Comparison of ENCODE assay signal across 18 cellular contexts in genomic region chr11:75301131-75301530, GRCh38. TPM values are rescaled to one million over a fixed set of nuclear protein-coding genes. Genes with fewer than 3 reads are reported as not detected.
A peak's percentile ranks its signal among the peaks of the same experiment; 100 is the strongest.
DNase-seq lines count a peak whose midpoint lies in the region; ATAC-seq and TF ChIP-seq lines count a peak whose summit lies in the region.
"Had no signal": no experiment of that assay in that cellular context is flagged by ENCODE, and none has a peak within 500 bp of the region (broad histone marks: within the 10 kb centered on the region; RNA-seq: fewer than 3 reads in every experiment).

No MANE protein-coding gene starts in this region.

- DNase-seq in activated naive CD8-positive, alpha-beta T cell treated with anti-CD3 and anti-CD28 coated beads, Interleukin-2, amount 50 U/mL, for 24 hours = no peak
- DNase-seq in cerebellum (ENCODE audit: low spot score) (peak; percentile 54), lung (ENCODE audit: low spot score) (peak; percentile 53), transverse colon (peak; percentile 55), ovary (no peak), osteoblast (ENCODE audit: insufficient read length, low spot score, missing footprints) (no peak), glutamatergic neuron (no peak)
- DNase-seq: ACHN; activated naive CD4-positive, alpha-beta T cell treated with anti-CD3 and anti-CD28 coated beads for 36 hours; CD4-positive, alpha-beta memory T cell; effector CD8-positive, alpha-beta T cell; H9; NCI-H2107; T-helper 9 cell; trophoblast cell had no signal

- intact Hi-C loops in transverse colon (cut with DNase I; ENCODE audit: low total_unique reads) (no loop called here), ovary (cut with DNase I) (no loop called here)

- no peak overlapping the region for H3K4me3 Mint-ChIP-seq in activated naive CD8-positive, alpha-beta T cell
- H3K4me3 Mint-ChIP-seq in activated naive CD8-positive, alpha-beta T cell treated with anti-CD3 and anti-CD28 coated beads, Interleukin-2, amount 50 U/mL, for 24 hours = no peak overlapping the region
- H3K4me3 Mint-ChIP-seq in glutamatergic neuron (ENCODE audit: unreplicated experiment) = no peak overlapping the region
- H3K4me3 Mint-ChIP-seq: activated naive CD4-positive, alpha-beta T cell treated with anti-CD3 and anti-CD28 coated beads for 36 hours; brain; CD4-positive, alpha-beta memory T cell; H9; memory B cell had no signal

- no peak overlapping the region for H3K4me2 ChIP-seq in osteoblast (ENCODE audit: insufficient read depth, low read length)

- peaks cover 9% of the 10 kb centered on the region for H3K36me3 Mint-ChIP-seq in activated naive CD8-positive, alpha-beta T cell
- peaks cover 3% of the 10 kb centered on the region for H3K36me3 Mint-ChIP-seq in activated naive CD8-positive, alpha-beta T cell treated with anti-CD3 and anti-CD28 coated beads, Interleukin-2, amount 50 U/mL, for 24 hours (ENCODE audit: low read depth)
- H3K36me3 Mint-ChIP-seq in glutamatergic neuron (ENCODE audit: unreplicated experiment) = no peaks in the 10 kb centered on the region

- H4K20me1 ChIP-seq in osteoblast (ENCODE audit: insufficient read depth, low read length) = no peaks in the 10 kb centered on the region

- H3K4me3 ChIP-seq in lung (no peak overlapping the region), transverse colon (no peak overlapping the region), ovary (no peak overlapping the region), osteoblast (ENCODE audit: insufficient read depth, low read length) (no peak overlapping the region)

- no peaks in the 10 kb centered on the region for H3K79me2 ChIP-seq in osteoblast (ENCODE audit: insufficient read depth, low read length)

- WGBS in lung, 2 donors = 46 to 81% methylated on average over 5 of the region's 5 CpGs
- 42 to 50% methylated on average over 1 to 5 of the region's 5 CpGs for WGBS in transverse colon (ENCODE audit: low coverage in 1 of 2), 2 donors
- WGBS in ovary, 3 donors = 75 to 80% (median 76%) methylated on average over 5 of the region's 5 CpGs

- in situ Hi-C loops in transverse colon (cut with MboI; ENCODE audit: low pct_ligation_motif_present in 1 of 4, low pct_unique_long_range_greater_than_20kb in 1 of 4, low sequenced_read_pairs in 3 of 4) = no loop called here

- peaks cover 31% of the 10 kb centered on the region for H3K4me1 Mint-ChIP-seq in activated naive CD8-positive, alpha-beta T cell (ENCODE audit: low read depth)
- H3K4me1 Mint-ChIP-seq in activated naive CD8-positive, alpha-beta T cell treated with anti-CD3 and anti-CD28 coated beads, Interleukin-2, amount 50 U/mL, for 24 hours = peaks cover 6% of the 10 kb centered on the region
- peaks cover 8% of the 10 kb centered on the region for H3K4me1 Mint-ChIP-seq in glutamatergic neuron (ENCODE audit: low read depth, unreplicated experiment)

- no peaks in the 10 kb centered on the region for H3K27me3 Mint-ChIP-seq in activated naive CD8-positive, alpha-beta T cell
- no peaks in the 10 kb centered on the region for H3K27me3 Mint-ChIP-seq in activated naive CD8-positive, alpha-beta T cell treated with anti-CD3 and anti-CD28 coated beads, Interleukin-2, amount 50 U/mL, for 24 hours
- no peaks in the 10 kb centered on the region for H3K27me3 Mint-ChIP-seq in glutamatergic neuron (ENCODE audit: unreplicated experiment)
- H3K27me3 Mint-ChIP-seq: CD4-positive, alpha-beta memory T cell had no signal

- TF ChIP-seq POLR2A in transverse colon (IDR thresholded peaks at IDR 0.05) = no peak
- TF ChIP-seq POLR2A in ovary (IDR thresholded peaks at IDR 0.05) = no peak

- no peaks in the 10 kb centered on the region for H3K9me3 Mint-ChIP-seq in activated naive CD8-positive, alpha-beta T cell (ENCODE audit: low read depth)
- H3K9me3 Mint-ChIP-seq in activated naive CD8-positive, alpha-beta T cell treated with anti-CD3 and anti-CD28 coated beads, Interleukin-2, amount 50 U/mL, for 24 hours = no peaks in the 10 kb centered on the region
- peaks cover 3% of the 10 kb centered on the region for H3K9me3 Mint-ChIP-seq in glutamatergic neuron (ENCODE audit: unreplicated experiment)
- H3K9me3 Mint-ChIP-seq: activated naive CD4-positive, alpha-beta T cell treated with anti-CD3 and anti-CD28 coated beads for 36 hours; CD4-positive, alpha-beta memory T cell; H9; memory B cell had no signal

- H3K27ac ChIP-seq in lung (ENCODE audit: low read depth in 1 of 2, low read length in 1 of 2) = peak overlapping the region in 1 of 2 donors; percentile 50
- peak overlapping the region; percentile 72 to 80 (median 76) for H3K27ac ChIP-seq in transverse colon
- H3K27ac ChIP-seq in ovary = no peak overlapping the region
- H3K27ac ChIP-seq in osteoblast (ENCODE audit: low read depth, low read length) = no peak overlapping the region

- H3K27me3 ChIP-seq in lung (ENCODE audit: control insufficient read depth, insufficient read depth) (no peaks in the 10 kb centered on the region), transverse colon (no peaks in the 10 kb centered on the region), ovary (no peaks in the 10 kb centered on the region), osteoblast (ENCODE audit: insufficient read depth, low read length) (no peaks in the 10 kb centered on the region)

- no peaks in the 10 kb centered on the region for H3K9me3 ChIP-seq in lung (ENCODE audit: control insufficient read depth in 2 of 2, insufficient read depth in 1 of 2, low read length in 1 of 2)
- H3K9me3 ChIP-seq in transverse colon = no peaks in the 10 kb centered on the region
- no peaks in the 10 kb centered on the region for H3K9me3 ChIP-seq in ovary
- no peaks in the 10 kb centered on the region for H3K9me3 ChIP-seq in osteoblast (ENCODE audit: low read depth, low read length)

- peak overlapping the region; percentile 50 for H3K27ac Mint-ChIP-seq in activated naive CD8-positive, alpha-beta T cell
- H3K27ac Mint-ChIP-seq in activated naive CD8-positive, alpha-beta T cell treated with anti-CD3 and anti-CD28 coated beads, Interleukin-2, amount 50 U/mL, for 24 hours = no peak overlapping the region
- H3K27ac Mint-ChIP-seq in glutamatergic neuron (ENCODE audit: unreplicated experiment) = no peak overlapping the region
- H3K27ac Mint-ChIP-seq: activated naive CD4-positive, alpha-beta T cell treated with anti-CD3 and anti-CD28 coated beads for 36 hours; memory B cell had no signal

- H2AFZ ChIP-seq in osteoblast (ENCODE audit: low read length) = no peak overlapping the region

- no peak for TF ChIP-seq EP300 in transverse colon (IDR thresholded peaks at IDR 0.05; ENCODE audit: low read depth)
- no peak for TF ChIP-seq EP300 in ovary (IDR thresholded peaks at IDR 0.05)

- TF ChIP-seq CTCF in lung (IDR thresholded peaks at IDR 0.05; ENCODE audit: control extremely low read depth, extremely low read depth) (no peak), transverse colon (IDR thresholded peaks at IDR 0.05) (peak in 1 of 5 experiments; percentile 11), ovary (IDR thresholded peaks at IDR 0.05) (no peak), osteoblast (IDR thresholded peaks at IDR 0.05; ENCODE audit: extremely low read depth, low read depth, low read length) (no peak), glutamatergic neuron (IDR thresholded peaks at IDR 0.05; ENCODE audit: partially characterized antibody, unreplicated experiment) (no peak)

- no peak for ATAC-seq in activated naive CD8-positive, alpha-beta T cell treated with anti-CD3 and anti-CD28 coated beads, Interleukin-2, amount 50 U/mL, for 24 hours
- ATAC-seq in lung (ENCODE audit: insufficient read depth, low FRiP score) = peak; percentile 9

- peaks cover 0 to 9% of the 10 kb centered on the region in 2 donors for H3K36me3 ChIP-seq in lung (ENCODE audit: control insufficient read depth in 2 of 2, insufficient read depth in 2 of 2, low read length in 2 of 2)
- no peaks in the 10 kb centered on the region for H3K36me3 ChIP-seq in transverse colon
- H3K36me3 ChIP-seq in ovary = no peaks in the 10 kb centered on the region
- no peaks in the 10 kb centered on the region for H3K36me3 ChIP-seq in osteoblast (ENCODE audit: insufficient read depth, low read length)

- peaks cover 0 to 17% of the 10 kb centered on the region in 2 donors for H3K4me1 ChIP-seq in lung (ENCODE audit: control insufficient read depth in 2 of 2, insufficient read depth in 2 of 2, low read length in 2 of 2)
- peaks cover 10 to 21% (median 15%) of the 10 kb centered on the region in 4 donors for H3K4me1 ChIP-seq in transverse colon
- no peaks in the 10 kb centered on the region for H3K4me1 ChIP-seq in ovary (ENCODE audit: insufficient read depth)
- H3K4me1 ChIP-seq in osteoblast (ENCODE audit: insufficient read depth, low read length) = no peaks in the 10 kb centered on the region

RNA-seq across cellular contexts. Expression of gene ARRB1, which starts 50.3 kb away (rescaled TPM):
- total RNA-seq in cerebellum = 48.4 TPM
- total RNA-seq in lung = 100 to 1,000 TPM in 1 of 2 donors, 10 to 100 TPM in 1; 64.4 to 145 TPM
- 10 to 100 TPM; 39.8 to 46.0 TPM for polyA plus RNA-seq in lung
- total RNA-seq in transverse colon = 10 to 100 TPM; 55.7 to 88.2 (median 78.0) TPM
- 10 to 100 TPM; 16.5 to 68.0 (median 30.6) TPM for total RNA-seq in ovary
- 10 to 100 TPM; 15.2 to 27.2 TPM for polyA plus RNA-seq in ovary
- 14.5 and 19.4 TPM in 2 replicates for total RNA-seq in osteoblast
- 38.0 TPM for total RNA-seq in glutamatergic neuron (ENCODE audit: unreplicated experiment)

Comparison
In these comparisons a context has a peak if more than half of its experiments do, and no peak if none do; other contexts are left out.
1. DNase-seq: peak in cerebellum (single experiment), lung (single experiment) and transverse colon (single experiment); none in activated naive CD8-positive, alpha-beta T cell treated with anti-CD3 and anti-CD28 coated beads, Interleukin-2, amount 50 U/mL, for 24 hours (single experiment), ovary (0 of 5), osteoblast (single experiment) and glutamatergic neuron (single experiment).
2. H3K27ac ChIP-seq: peak in transverse colon (4 of 4); none in ovary (0 of 2) and osteoblast (single experiment).